ENCODE assay signal across 2 cellular contexts in the genomic region with DNA sequence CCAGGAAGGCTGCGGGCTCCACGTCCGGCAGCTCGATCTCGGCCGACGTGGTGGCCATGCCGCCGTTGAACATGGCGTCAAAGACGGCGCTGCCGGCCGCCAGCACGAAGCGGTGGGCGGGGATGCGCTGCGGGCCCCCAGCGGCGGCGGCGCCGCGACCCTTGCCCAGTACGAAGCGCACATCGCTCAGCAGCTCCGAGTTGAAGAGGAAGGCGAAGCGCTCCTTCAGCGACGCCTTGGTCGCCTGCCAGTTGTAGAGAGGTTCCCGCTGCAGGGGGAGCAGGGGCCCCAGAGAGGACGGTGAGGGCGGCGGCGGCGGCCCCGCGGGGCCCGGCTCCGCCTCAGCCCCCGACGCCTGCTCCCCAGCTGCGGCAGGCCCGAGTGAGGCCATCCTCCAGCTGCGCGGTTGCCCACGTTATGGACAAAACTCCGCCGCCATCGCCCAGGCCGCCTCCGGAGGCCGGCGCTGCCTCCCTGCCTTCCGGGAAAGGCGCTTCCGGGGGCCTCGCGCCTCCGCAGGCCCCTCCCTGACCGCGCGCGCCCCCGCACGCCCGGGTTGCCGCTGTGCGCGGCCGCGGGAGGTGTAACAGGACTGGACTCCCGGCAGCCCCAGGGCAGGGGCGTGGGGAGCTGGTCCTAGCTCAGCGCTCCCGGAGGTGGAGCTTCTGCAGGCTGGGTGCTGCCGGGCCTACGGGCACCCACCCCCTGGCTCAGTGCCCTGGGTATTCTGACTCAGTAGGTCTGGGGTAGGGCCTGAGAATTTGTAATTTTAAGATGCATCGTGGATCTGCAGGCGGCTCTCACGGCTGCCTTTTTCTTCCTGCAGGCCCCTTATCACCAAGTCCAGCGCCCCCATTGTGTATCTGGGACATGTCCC.
TF ChIP-seq lines count a peak whose summit lies in the region.

A gene (minus strand): TSS at position 492 of the 877 bp plus-strand sequence. CDS start 101 bp downstream, at position 391.

TF ChIP-seq in HCT116, 20 proteins besides CTCF, POLR2A, EP300 and RAD21 (continued from another document):
- TF ChIP-seq ZNF274 (IDR thresholded peaks at IDR 0.05; ENCODE audit: low read depth, low read length), result no peak
- no peak for TF ChIP-seq TCF7L2 (IDR thresholded peaks at IDR 0.05; ENCODE audit: borderline replicate concordance, extremely low read depth, insufficient read depth, insufficient read length)
- TF ChIP-seq SP1 (IDR thresholded peaks at IDR 0.05; ENCODE audit: low read depth), result peak; percentile 62
- TF ChIP-seq EGR1 (IDR thresholded peaks at IDR 0.05; ENCODE audit: low read depth), result peak; percentile 96
- TF ChIP-seq, protein P1, sequence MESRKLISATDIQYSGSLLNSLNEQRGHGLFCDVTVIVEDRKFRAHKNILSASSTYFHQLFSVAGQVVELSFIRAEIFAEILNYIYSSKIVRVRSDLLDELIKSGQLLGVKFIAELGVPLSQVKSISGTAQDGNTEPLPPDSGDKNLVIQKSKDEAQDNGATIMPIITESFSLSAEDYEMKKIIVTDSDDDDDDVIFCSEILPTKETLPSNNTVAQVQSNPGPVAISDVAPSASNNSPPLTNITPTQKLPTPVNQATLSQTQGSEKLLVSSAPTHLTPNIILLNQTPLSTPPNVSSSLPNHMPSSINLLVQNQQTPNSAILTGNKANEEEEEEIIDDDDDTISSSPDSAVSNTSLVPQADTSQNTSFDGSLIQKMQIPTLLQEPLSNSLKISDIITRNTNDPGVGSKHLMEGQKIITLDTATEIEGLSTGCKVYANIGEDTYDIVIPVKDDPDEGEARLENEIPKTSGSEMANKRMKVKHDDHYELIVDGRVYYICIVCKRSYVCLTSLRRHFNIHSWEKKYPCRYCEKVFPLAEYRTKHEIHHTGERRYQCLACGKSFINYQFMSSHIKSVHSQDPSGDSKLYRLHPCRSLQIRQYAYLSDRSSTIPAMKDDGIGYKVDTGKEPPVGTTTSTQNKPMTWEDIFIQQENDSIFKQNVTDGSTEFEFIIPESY (IDR thresholded peaks at IDR 0.05; ENCODE audit: extremely low read depth, insufficient replicate concordance, low read length), result peak; percentile 69
- TF ChIP-seq CBX3 (IDR thresholded peaks at IDR 0.05; ENCODE audit: low read depth), result no peak
- TF ChIP-seq, protein P2, sequence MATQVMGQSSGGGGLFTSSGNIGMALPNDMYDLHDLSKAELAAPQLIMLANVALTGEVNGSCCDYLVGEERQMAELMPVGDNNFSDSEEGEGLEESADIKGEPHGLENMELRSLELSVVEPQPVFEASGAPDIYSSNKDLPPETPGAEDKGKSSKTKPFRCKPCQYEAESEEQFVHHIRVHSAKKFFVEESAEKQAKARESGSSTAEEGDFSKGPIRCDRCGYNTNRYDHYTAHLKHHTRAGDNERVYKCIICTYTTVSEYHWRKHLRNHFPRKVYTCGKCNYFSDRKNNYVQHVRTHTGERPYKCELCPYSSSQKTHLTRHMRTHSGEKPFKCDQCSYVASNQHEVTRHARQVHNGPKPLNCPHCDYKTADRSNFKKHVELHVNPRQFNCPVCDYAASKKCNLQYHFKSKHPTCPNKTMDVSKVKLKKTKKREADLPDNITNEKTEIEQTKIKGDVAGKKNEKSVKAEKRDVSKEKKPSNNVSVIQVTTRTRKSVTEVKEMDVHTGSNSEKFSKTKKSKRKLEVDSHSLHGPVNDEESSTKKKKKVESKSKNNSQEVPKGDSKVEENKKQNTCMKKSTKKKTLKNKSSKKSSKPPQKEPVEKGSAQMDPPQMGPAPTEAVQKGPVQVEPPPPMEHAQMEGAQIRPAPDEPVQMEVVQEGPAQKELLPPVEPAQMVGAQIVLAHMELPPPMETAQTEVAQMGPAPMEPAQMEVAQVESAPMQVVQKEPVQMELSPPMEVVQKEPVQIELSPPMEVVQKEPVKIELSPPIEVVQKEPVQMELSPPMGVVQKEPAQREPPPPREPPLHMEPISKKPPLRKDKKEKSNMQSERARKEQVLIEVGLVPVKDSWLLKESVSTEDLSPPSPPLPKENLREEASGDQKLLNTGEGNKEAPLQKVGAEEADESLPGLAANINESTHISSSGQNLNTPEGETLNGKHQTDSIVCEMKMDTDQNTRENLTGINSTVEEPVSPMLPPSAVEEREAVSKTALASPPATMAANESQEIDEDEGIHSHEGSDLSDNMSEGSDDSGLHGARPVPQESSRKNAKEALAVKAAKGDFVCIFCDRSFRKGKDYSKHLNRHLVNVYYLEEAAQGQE (IDR thresholded peaks at IDR 0.05; ENCODE audit: low read depth), result no peak
- TF ChIP-seq, protein P3, sequence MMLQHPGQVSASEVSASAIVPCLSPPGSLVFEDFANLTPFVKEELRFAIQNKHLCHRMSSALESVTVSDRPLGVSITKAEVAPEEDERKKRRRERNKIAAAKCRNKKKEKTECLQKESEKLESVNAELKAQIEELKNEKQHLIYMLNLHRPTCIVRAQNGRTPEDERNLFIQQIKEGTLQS (IDR thresholded peaks at IDR 0.05), result no peak
- no peak for TF ChIP-seq FOSL1 (IDR thresholded peaks at IDR 0.05; ENCODE audit: low read depth)
- TF ChIP-seq SIN3A (IDR thresholded peaks at IDR 0.05; ENCODE audit: low read depth), result peak; percentile 84; the same call in 1 of the 2 replicates
- no peak for TF ChIP-seq EZH2 (IDR thresholded peaks at IDR 0.05)
- TF ChIP-seq YY1 (IDR thresholded peaks at IDR 0.05; ENCODE audit: extremely low read depth, insufficient replicate concordance, low read depth, low read length), result peak; percentile 60
- peak; percentile 92 for TF ChIP-seq POLR2AphosphoS5 (IDR thresholded peaks at IDR 0.05; ENCODE audit: low read depth, low read length)
- peak; percentile 79; the same call in 1 of the 2 replicates for TF ChIP-seq SRF (IDR thresholded peaks at IDR 0.05; ENCODE audit: low read depth)
- TF ChIP-seq, protein P4, sequence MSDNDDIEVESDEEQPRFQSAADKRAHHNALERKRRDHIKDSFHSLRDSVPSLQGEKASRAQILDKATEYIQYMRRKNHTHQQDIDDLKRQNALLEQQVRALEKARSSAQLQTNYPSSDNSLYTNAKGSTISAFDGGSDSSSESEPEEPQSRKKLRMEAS (IDR thresholded peaks at IDR 0.05), result peak; percentile 64
- TF ChIP-seq ELF1 (IDR thresholded peaks at IDR 0.05; ENCODE audit: borderline replicate concordance, low read depth), result peak; percentile 44; the same call in 1 of the 2 replicates

TF ChIP-seq in SK-N-SH treated with all-trans-retinoic acid at 6 μM for 48 hours, 23 proteins besides CTCF, POLR2A, EP300 and RAD21 (continued from another document):
- TF ChIP-seq, protein P5, sequence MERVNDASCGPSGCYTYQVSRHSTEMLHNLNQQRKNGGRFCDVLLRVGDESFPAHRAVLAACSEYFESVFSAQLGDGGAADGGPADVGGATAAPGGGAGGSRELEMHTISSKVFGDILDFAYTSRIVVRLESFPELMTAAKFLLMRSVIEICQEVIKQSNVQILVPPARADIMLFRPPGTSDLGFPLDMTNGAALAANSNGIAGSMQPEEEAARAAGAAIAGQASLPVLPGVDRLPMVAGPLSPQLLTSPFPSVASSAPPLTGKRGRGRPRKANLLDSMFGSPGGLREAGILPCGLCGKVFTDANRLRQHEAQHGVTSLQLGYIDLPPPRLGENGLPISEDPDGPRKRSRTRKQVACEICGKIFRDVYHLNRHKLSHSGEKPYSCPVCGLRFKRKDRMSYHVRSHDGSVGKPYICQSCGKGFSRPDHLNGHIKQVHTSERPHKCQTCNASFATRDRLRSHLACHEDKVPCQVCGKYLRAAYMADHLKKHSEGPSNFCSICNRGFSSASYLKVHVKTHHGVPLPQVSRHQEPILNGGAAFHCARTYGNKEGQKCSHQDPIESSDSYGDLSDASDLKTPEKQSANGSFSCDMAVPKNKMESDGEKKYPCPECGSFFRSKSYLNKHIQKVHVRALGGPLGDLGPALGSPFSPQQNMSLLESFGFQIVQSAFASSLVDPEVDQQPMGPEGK (CRISPR knock-in tag; IDR thresholded peaks at IDR 0.05; ENCODE audit: borderline replicate concordance), result peak; percentile 94; the same call in 1 of the 2 replicates
- TF ChIP-seq ARNTL (CRISPR knock-in tag; IDR thresholded peaks at IDR 0.05; ENCODE audit: borderline replicate concordance, low read depth), result no peak
- TF ChIP-seq ISL1 (CRISPR knock-in tag; IDR thresholded peaks at IDR 0.05), result no peak
- no peak for TF ChIP-seq ZC3H10 (CRISPR knock-in tag; IDR thresholded peaks at IDR 0.05)
- 0 out of 2 replicates have a peak, but pooled peaks have one; percentile 3 for TF ChIP-seq ZNF8 (CRISPR knock-in tag; IDR thresholded peaks at IDR 0.05)
- TF ChIP-seq, protein P6, sequence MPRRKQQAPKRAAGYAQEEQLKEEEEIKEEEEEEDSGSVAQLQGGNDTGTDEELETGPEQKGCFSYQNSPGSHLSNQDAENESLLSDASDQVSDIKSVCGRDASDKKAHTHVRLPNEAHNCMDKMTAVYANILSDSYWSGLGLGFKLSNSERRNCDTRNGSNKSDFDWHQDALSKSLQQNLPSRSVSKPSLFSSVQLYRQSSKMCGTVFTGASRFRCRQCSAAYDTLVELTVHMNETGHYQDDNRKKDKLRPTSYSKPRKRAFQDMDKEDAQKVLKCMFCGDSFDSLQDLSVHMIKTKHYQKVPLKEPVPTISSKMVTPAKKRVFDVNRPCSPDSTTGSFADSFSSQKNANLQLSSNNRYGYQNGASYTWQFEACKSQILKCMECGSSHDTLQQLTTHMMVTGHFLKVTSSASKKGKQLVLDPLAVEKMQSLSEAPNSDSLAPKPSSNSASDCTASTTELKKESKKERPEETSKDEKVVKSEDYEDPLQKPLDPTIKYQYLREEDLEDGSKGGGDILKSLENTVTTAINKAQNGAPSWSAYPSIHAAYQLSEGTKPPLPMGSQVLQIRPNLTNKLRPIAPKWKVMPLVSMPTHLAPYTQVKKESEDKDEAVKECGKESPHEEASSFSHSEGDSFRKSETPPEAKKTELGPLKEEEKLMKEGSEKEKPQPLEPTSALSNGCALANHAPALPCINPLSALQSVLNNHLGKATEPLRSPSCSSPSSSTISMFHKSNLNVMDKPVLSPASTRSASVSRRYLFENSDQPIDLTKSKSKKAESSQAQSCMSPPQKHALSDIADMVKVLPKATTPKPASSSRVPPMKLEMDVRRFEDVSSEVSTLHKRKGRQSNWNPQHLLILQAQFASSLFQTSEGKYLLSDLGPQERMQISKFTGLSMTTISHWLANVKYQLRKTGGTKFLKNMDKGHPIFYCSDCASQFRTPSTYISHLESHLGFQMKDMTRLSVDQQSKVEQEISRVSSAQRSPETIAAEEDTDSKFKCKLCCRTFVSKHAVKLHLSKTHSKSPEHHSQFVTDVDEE (CRISPR knock-in tag; IDR thresholded peaks at IDR 0.05), result 0 out of 2 replicates have a peak, but pooled peaks have one; percentile 42
